In genomic region chr7:3300651-3301471, GRCh38 we compare ENCODE assay signal across 8 cellular contexts. TPM values are rescaled to one million over a fixed set of nuclear protein-coding genes. Genes with fewer than 3 reads are reported as not detected.
DNase-seq lines count a peak whose midpoint lies in the region; ATAC-seq and TF ChIP-seq lines count a peak whose summit lies in the region.

SDK1 (plus strand) TSS chr7:3301252; CDS start chr7:3301587, 335 bp downstream.

- H3K27me3 ChIP-seq in HAP-1 (ENCODE audit: low read depth), result peaks cover 6% of the 10 kb centered on the region; the same call in 1 of the 2 replicates
- no peaks in the 10 kb centered on the region for H3K27me3 ChIP-seq in adipocyte (replicated peaks; ENCODE audit: control insufficient read depth, insufficient read depth, low read length)
- H3K27me3 ChIP-seq in heart right ventricle, result peaks cover 0 to 54% (median 16%) of the 10 kb centered on the region in 7 donors
- H3K27me3 ChIP-seq in upper lobe of left lung, result peaks cover 0 to 4% (median 0%) of the 10 kb centered on the region in 4 donors

- H3K27ac ChIP-seq in heart right ventricle (peak within 1 kb of the TSS in 2 of 10 donors; percentile 19 to 49), upper lobe of left lung (peak within 1 kb of the TSS in 3 of 4 donors; percentile 28 to 75 (median 52))

- peak within 1 kb of the TSS; percentile 63 for H3K9ac ChIP-seq in adipocyte (ENCODE audit: low read length)

- in situ Hi-C loops in HAP-1 (cut with MboI; ENCODE audit: low sequenced_read_pairs), result no loop called here

- TF ChIP-seq EP300 in upper lobe of left lung (IDR thresholded peaks at IDR 0.05), result no peak

- 0 to 1% methylated on average over 79 to 122 of the region's 122 CpGs for whole genome bisulfite sequencing in heart right ventricle, 2 donors
- WGBS in upper lobe of left lung, 2 donors, result 1 to 3% methylated on average over 14 to 66 of the region's 122 CpGs

- no peaks in the 10 kb centered on the region for H3K4me1 ChIP-seq in HAP-1
- H3K4me1 ChIP-seq in adipocyte (ENCODE audit: control insufficient read depth, insufficient read depth, low read length), result peaks cover 29% of the 10 kb centered on the region
- peaks cover 0 to 24% (median 9%) of the 10 kb centered on the region in 9 donors for H3K4me1 ChIP-seq in heart right ventricle
- H3K4me1 ChIP-seq in upper lobe of left lung, result peaks cover 8 to 22% (median 14%) of the 10 kb centered on the region in 4 donors

- H3K9me3 ChIP-seq in HAP-1, result no peaks in the 10 kb centered on the region
- no peaks in the 10 kb centered on the region for H3K9me3 ChIP-seq in adipocyte (ENCODE audit: control insufficient read depth, low read length)
- H3K9me3 ChIP-seq in heart right ventricle, result no peaks in the 10 kb centered on the region
- no peaks in the 10 kb centered on the region for H3K9me3 ChIP-seq in upper lobe of left lung

- peaks cover 23% of the 10 kb centered on the region for H3K4me1 Mint-ChIP-seq in progenitor cell of endocrine pancreas (ENCODE audit: low read depth)

- no peaks in the 10 kb centered on the region for H3K36me3 Mint-ChIP-seq in progenitor cell of endocrine pancreas (ENCODE audit: insufficient read depth)

- peak; percentile 79 to 97 (median 93) for TF ChIP-seq CTCF in heart right ventricle (IDR thresholded peaks at IDR 0.05)
- peak; percentile 93 for TF ChIP-seq CTCF in progenitor cell of endocrine pancreas (IDR thresholded peaks at IDR 0.05; ENCODE audit: unreplicated experiment)
- TF ChIP-seq CTCF in upper lobe of left lung (IDR thresholded peaks at IDR 0.05), result peak; percentile 95 to 99 (median 98)

- intact Hi-C loops in heart right ventricle (cut with DNase I), result loop anchor here in 4 of 10 donors (5.0 to 10.0 kb wide), 3 partner anchors 436 to 596 kb away; no protein-coding TSS in a partner anchor

- H3K27me3 Mint-ChIP-seq in progenitor cell of endocrine pancreas, result peaks cover 10% of the 10 kb centered on the region

- H3K4me3 ChIP-seq in HAP-1 (peak within 1 kb of the TSS; percentile 34), adipocyte (ENCODE audit: low read length) (peak within 1 kb of the TSS; percentile 84), heart right ventricle (peak within 1 kb of the TSS; percentile 32 to 67 (median 56)), upper lobe of left lung (peak within 1 kb of the TSS; percentile 21 to 70 (median 64))

- H3K36me3 ChIP-seq in HAP-1 (replicated peaks) (no peaks in the 10 kb centered on the region), adipocyte (ENCODE audit: control insufficient read depth, insufficient read depth, low read length, severe bottlenecking) (no peaks in the 10 kb centered on the region), heart right ventricle (no peaks in the 10 kb centered on the region), upper lobe of left lung (no peaks in the 10 kb centered on the region)

- peak within 1 kb of the TSS; percentile 86 for H3K4me3 Mint-ChIP-seq in progenitor cell of endocrine pancreas (ENCODE audit: low read depth)

- H3K27ac Mint-ChIP-seq in progenitor cell of endocrine pancreas, result peak within 1 kb of the TSS; percentile 92

- H3K9me3 Mint-ChIP-seq in progenitor cell of endocrine pancreas (ENCODE audit: low read depth), result no peaks in the 10 kb centered on the region

- peak in 1 of 4 donors; percentile 33 for TF ChIP-seq POLR2A in upper lobe of left lung (IDR thresholded peaks at IDR 0.05)

- ATAC-seq in SK-N-SH treated with all-trans-retinoic acid at 6 μM for 48 hours (peak; percentile 83), heart right ventricle (peak; percentile 94 to 99 (median 98)), upper lobe of left lung (ENCODE audit: low FRiP score in 2 of 2) (peak; percentile 94 to 95)

- DNase-seq in ELR (ENCODE audit: low read depth) (peak; percentile 45), HAP-1 (ENCODE audit: low spot score in 2 of 2) (peak; percentile 78 to 89), MV-4-11 (lab: John Stamatoyannopoulos, UW) (peak; percentile 77), adipocyte (ENCODE audit: low read depth) (peak; percentile 95), heart right ventricle (peak; percentile 91 to 94), progenitor cell of endocrine pancreas (ENCODE audit: low spot score, unreplicated experiment) (peak; percentile 91), upper lobe of left lung (peak; percentile 90 to 99)

TF ChIP-seq in SK-N-SH treated with all-trans-retinoic acid at 6 μM for 48 hours, 23 proteins besides CTCF, POLR2A, EP300 and RAD21:
- TF ChIP-seq ZFP3 (CRISPR knock-in tag; IDR thresholded peaks at IDR 0.05) (0 out of 2 replicates have a peak, but pooled peaks have one; percentile 44), CSDC2 (CRISPR knock-in tag; IDR thresholded peaks at IDR 0.05) (no peak)
- TF ChIP-seq, protein P1, sequence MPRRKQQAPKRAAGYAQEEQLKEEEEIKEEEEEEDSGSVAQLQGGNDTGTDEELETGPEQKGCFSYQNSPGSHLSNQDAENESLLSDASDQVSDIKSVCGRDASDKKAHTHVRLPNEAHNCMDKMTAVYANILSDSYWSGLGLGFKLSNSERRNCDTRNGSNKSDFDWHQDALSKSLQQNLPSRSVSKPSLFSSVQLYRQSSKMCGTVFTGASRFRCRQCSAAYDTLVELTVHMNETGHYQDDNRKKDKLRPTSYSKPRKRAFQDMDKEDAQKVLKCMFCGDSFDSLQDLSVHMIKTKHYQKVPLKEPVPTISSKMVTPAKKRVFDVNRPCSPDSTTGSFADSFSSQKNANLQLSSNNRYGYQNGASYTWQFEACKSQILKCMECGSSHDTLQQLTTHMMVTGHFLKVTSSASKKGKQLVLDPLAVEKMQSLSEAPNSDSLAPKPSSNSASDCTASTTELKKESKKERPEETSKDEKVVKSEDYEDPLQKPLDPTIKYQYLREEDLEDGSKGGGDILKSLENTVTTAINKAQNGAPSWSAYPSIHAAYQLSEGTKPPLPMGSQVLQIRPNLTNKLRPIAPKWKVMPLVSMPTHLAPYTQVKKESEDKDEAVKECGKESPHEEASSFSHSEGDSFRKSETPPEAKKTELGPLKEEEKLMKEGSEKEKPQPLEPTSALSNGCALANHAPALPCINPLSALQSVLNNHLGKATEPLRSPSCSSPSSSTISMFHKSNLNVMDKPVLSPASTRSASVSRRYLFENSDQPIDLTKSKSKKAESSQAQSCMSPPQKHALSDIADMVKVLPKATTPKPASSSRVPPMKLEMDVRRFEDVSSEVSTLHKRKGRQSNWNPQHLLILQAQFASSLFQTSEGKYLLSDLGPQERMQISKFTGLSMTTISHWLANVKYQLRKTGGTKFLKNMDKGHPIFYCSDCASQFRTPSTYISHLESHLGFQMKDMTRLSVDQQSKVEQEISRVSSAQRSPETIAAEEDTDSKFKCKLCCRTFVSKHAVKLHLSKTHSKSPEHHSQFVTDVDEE (CRISPR knock-in tag; IDR thresholded peaks at IDR 0.05), result peak; percentile 71; the same call in 1 of the 2 replicates
TF ChIP-seq in SK-N-SH treated with all-trans-retinoic acid at 6 μM for 48 hours: peak in this region for 2.

RNA-seq across cellular contexts. Expression of gene SDK1, which starts in this region (rescaled TPM):
- total RNA-seq in heart right ventricle (1 to 10 TPM; 1.0 to 5.3 (median 3.7) TPM), progenitor cell of endocrine pancreas (37.6 and 39.6 TPM in 2 replicates), upper lobe of left lung (10 to 100 TPM in 4 of 6 donors, 1 to 10 TPM in 2; 9.3 to 90.1 (median 11.8) TPM)
- polyA plus RNA-seq in heart right ventricle, result 1 to 10 TPM; 2.1 to 2.3 TPM

Comparison
In these comparisons a context has a peak if more than half of its experiments do, and no peak if none do; other contexts are left out.
1. DNase-seq: peak in every context shown above with its lines; median percentile 95 in adipocyte; 94 in upper lobe of left lung; 92 in heart right ventricle; 91 in progenitor cell of endocrine pancreas; 84 in HAP-1; 77 in MV-4-11; 45 in ELR.
2. H3K4me3 ChIP-seq: peak in every context shown above with its lines; median percentile 84 in adipocyte; 64 in upper lobe of left lung; 56 in heart right ventricle; 34 in HAP-1.